ENCODE assay signal across 1 cellular context in the genomic region with DNA sequence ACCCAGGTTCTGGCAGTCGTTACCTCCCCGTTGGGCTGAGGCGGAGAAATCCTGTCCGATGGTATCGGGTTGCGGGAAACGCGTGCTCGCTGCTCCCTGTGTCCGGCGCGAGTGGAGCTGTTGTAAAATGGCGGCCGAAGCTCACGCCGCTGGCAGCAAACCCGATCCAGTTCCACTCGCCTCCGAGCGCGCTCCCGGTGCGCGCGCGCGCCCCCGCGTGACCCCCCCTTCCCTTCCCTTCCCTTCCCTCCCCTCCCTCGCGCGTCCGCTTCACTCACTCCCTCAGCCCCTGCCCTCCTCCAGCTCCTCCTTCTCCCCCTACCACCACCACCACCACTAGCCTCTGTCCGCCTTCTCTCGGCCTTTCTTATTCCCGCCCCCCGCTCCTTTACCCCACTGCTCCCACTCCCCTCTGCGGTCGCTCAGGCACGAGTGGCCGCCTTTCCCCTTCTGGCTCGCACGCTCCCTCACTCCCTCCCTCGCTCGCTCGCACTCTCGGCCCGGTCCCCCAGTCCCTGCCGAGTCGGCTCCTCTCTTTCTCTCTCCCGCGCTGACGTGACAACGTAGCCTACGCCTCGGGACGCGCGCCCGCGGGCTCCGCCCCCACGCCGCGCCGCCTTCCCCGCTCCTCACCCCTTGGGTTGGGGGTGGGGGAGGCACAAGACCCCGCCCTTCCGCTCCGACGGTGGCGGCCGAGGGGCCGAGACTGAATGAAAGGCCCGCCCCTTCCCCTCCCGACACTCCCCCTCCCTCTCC.
TF ChIP-seq lines count a peak whose summit lies in the region.

A gene (minus strand): TSS at position 113 of the 756 bp plus-strand sequence. CDS start 1,447 bp downstream, outside the sequence.

TF ChIP-seq in HepG2, 621 proteins besides CTCF, POLR2A, EP300 and RAD21 (continued from another document and continues in another):
- TF ChIP-seq, protein P1, sequence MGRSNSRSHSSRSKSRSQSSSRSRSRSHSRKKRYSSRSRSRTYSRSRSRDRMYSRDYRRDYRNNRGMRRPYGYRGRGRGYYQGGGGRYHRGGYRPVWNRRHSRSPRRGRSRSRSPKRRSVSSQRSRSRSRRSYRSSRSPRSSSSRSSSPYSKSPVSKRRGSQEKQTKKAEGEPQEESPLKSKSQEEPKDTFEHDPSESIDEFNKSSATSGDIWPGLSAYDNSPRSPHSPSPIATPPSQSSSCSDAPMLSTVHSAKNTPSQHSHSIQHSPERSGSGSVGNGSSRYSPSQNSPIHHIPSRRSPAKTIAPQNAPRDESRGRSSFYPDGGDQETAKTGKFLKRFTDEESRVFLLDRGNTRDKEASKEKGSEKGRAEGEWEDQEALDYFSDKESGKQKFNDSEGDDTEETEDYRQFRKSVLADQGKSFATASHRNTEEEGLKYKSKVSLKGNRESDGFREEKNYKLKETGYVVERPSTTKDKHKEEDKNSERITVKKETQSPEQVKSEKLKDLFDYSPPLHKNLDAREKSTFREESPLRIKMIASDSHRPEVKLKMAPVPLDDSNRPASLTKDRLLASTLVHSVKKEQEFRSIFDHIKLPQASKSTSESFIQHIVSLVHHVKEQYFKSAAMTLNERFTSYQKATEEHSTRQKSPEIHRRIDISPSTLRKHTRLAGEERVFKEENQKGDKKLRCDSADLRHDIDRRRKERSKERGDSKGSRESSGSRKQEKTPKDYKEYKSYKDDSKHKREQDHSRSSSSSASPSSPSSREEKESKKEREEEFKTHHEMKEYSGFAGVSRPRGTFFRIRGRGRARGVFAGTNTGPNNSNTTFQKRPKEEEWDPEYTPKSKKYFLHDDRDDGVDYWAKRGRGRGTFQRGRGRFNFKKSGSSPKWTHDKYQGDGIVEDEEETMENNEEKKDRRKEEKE (IDR thresholded peaks at IDR 0.05), result no peak
- TF ChIP-seq, protein P2, sequence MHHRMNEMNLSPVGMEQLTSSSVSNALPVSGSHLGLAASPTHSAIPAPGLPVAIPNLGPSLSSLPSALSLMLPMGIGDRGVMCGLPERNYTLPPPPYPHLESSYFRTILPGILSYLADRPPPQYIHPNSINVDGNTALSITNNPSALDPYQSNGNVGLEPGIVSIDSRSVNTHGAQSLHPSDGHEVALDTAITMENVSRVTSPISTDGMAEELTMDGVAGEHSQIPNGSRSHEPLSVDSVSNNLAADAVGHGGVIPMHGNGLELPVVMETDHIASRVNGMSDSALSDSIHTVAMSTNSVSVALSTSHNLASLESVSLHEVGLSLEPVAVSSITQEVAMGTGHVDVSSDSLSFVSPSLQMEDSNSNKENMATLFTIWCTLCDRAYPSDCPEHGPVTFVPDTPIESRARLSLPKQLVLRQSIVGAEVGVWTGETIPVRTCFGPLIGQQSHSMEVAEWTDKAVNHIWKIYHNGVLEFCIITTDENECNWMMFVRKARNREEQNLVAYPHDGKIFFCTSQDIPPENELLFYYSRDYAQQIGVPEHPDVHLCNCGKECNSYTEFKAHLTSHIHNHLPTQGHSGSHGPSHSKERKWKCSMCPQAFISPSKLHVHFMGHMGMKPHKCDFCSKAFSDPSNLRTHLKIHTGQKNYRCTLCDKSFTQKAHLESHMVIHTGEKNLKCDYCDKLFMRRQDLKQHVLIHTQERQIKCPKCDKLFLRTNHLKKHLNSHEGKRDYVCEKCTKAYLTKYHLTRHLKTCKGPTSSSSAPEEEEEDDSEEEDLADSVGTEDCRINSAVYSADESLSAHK (CRISPR knock-in tag; IDR thresholded peaks at IDR 0.05; ENCODE audit: borderline replicate concordance), result no peak
- TF ChIP-seq SIN3A (IDR thresholded peaks at IDR 0.05; ENCODE audit: borderline replicate concordance, low read depth, low read length) (peak; percentile 49; the same call in 1 of the 2 replicates), MYC (CRISPR knock-in tag; IDR thresholded peaks at IDR 0.05; ENCODE audit: borderline replicate concordance) (peak; percentile 65; the same call in 1 of the 2 replicates), GATAD1 (CRISPR knock-in tag; IDR thresholded peaks at IDR 0.05) (peak; percentile 64; the same call in 1 of the 2 replicates), ZNF839 (CRISPR knock-in tag; IDR thresholded peaks at IDR 0.05; ENCODE audit: borderline replicate concordance) (no peak), ZNF737 (CRISPR knock-in tag; IDR thresholded peaks at IDR 0.05; ENCODE audit: borderline replicate concordance) (0 out of 2 replicates have a peak, but pooled peaks have one; percentile 20), ZNF672 (CRISPR knock-in tag; IDR thresholded peaks at IDR 0.05) (0 out of 2 replicates have a peak, but pooled peaks have one; percentile 42), BRCA1 (CRISPR knock-in tag; IDR thresholded peaks at IDR 0.05) (no peak), HIVEP1 (CRISPR knock-in tag; IDR thresholded peaks at IDR 0.05) (0 out of 2 replicates have a peak, but pooled peaks have one; percentile 52), PLRG1 (conservative IDR thresholded peaks at IDR 0.05) (no peak), ZFP36L1 (CRISPR knock-in tag; IDR thresholded peaks at IDR 0.05) (peak; percentile 30; the same call in 1 of the 2 replicates), ZNF546 (CRISPR knock-in tag; conservative IDR thresholded peaks at IDR 0.05) (0 out of 2 replicates have a peak, but pooled peaks have one; percentile 67), SP4 (CRISPR knock-in tag; IDR thresholded peaks at IDR 0.05) (no peak; the same call in 1 of the 2 replicates), HNRNPH1 (optimal IDR thresholded peaks at IDR 0.05; ENCODE audit: low read depth, low read length) (peak; percentile 34), ZNF589 (CRISPR knock-in tag; conservative IDR thresholded peaks at IDR 0.05) (0 out of 2 replicates have a peak, but pooled peaks have one; percentile 3), NFIC (IDR thresholded peaks at IDR 0.05; ENCODE audit: low read length) (no peak), LCORL (IDR thresholded peaks at IDR 0.05) (no peak), LCORL (CRISPR knock-in tag; IDR thresholded peaks at IDR 0.05) (0 out of 2 replicates have a peak, but pooled peaks have one; percentile 20), HNF4G (IDR thresholded peaks at IDR 0.05; ENCODE audit: borderline replicate concordance, low read depth, low read length) (no peak), HNF4G (CRISPR knock-in tag; IDR thresholded peaks at IDR 0.05; ENCODE audit: borderline replicate concordance, low read depth) (no peak), ZNF713 (CRISPR knock-in tag; IDR thresholded peaks at IDR 0.05) (no peak), SOX13 (IDR thresholded peaks at IDR 0.05) (no peak), SOX13 (CRISPR knock-in tag; conservative IDR thresholded peaks at IDR 0.05 in 1 of 2, IDR thresholded peaks at IDR 0.05 in 1 of 2) (peak in 1 of 2 experiments; percentile 66; a peak in 2 of 4 replicates), ARNT2 (CRISPR knock-in tag; IDR thresholded peaks at IDR 0.05; ENCODE audit: low read depth) (peak; percentile 62; the same call in 1 of the 2 replicates), RBM22 (optimal IDR thresholded peaks at IDR 0.05; ENCODE audit: low read length) (peak; percentile 36), HOXD1 (CRISPR knock-in tag; IDR thresholded peaks at IDR 0.05) (peak; percentile 66), ZNF430 (CRISPR knock-in tag; IDR thresholded peaks at IDR 0.05) (0 out of 2 replicates have a peak, but pooled peaks have one; percentile 26), IRX3 (CRISPR knock-in tag; IDR thresholded peaks at IDR 0.05; ENCODE audit: borderline replicate concordance, low read depth) (peak; percentile 15; the same call in 1 of the 2 replicates)
- TF ChIP-seq, protein P3, sequence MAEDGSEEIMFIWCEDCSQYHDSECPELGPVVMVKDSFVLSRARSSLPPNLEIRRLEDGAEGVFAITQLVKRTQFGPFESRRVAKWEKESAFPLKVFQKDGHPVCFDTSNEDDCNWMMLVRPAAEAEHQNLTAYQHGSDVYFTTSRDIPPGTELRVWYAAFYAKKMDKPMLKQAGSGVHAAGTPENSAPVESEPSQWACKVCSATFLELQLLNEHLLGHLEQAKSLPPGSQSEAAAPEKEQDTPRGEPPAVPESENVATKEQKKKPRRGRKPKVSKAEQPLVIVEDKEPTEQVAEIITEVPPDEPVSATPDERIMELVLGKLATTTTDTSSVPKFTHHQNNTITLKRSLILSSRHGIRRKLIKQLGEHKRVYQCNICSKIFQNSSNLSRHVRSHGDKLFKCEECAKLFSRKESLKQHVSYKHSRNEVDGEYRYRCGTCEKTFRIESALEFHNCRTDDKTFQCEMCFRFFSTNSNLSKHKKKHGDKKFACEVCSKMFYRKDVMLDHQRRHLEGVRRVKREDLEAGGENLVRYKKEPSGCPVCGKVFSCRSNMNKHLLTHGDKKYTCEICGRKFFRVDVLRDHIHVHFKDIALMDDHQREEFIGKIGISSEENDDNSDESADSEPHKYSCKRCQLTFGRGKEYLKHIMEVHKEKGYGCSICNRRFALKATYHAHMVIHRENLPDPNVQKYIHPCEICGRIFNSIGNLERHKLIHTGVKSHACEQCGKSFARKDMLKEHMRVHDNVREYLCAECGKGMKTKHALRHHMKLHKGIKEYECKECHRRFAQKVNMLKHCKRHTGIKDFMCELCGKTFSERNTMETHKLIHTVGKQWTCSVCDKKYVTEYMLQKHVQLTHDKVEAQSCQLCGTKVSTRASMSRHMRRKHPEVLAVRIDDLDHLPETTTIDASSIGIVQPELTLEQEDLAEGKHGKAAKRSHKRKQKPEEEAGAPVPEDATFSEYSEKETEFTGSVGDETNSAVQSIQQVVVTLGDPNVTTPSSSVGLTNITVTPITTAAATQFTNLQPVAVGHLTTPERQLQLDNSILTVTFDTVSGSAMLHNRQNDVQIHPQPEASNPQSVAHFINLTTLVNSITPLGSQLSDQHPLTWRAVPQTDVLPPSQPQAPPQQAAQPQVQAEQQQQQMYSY (CRISPR knock-in tag; IDR thresholded peaks at IDR 0.05), result 0 out of 2 replicates have a peak, but pooled peaks have one; percentile 17
- TF ChIP-seq, protein P4, sequence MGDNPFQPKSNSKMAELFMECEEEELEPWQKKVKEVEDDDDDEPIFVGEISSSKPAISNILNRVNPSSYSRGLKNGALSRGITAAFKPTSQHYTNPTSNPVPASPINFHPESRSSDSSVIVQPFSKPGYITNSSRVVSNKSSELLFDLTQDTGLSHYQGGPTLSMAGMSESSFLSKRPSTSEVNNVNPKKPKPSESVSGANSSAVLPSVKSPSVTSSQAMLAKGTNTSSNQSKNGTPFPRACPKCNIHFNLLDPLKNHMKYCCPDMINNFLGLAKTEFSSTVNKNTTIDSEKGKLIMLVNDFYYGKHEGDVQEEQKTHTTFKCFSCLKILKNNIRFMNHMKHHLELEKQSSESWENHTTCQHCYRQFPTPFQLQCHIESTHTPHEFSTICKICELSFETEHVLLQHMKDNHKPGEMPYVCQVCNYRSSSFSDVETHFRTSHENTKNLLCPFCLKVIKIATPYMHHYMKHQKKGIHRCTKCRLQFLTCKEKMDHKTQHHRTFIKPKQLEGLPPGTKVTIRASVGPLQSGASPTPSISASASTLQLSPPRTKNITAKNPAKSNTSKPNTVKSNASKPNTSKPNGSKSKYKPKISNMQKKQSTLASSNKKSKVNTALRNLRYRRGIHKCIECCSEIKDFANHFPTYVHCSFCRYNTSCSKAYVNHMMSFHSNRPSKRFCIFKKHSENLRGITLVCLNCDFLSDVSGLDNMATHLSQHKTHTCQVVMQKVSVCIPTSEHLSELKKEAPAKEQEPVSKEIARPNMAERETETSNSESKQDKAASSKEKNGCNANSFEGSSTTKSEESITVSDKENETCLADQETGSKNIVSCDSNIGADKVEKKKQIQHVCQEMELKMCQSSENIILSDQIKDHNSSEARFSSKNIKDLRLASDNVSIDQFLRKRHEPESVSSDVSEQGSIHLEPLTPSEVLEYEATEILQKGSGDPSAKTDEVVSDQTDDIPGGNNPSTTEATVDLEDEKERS (CRISPR knock-in tag; IDR thresholded peaks at IDR 0.05), result 0 out of 2 replicates have a peak, but pooled peaks have one; percentile 10
- TF ChIP-seq, protein P5, sequence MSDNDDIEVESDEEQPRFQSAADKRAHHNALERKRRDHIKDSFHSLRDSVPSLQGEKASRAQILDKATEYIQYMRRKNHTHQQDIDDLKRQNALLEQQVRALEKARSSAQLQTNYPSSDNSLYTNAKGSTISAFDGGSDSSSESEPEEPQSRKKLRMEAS (IDR thresholded peaks at IDR 0.05), result peak; percentile 59
- TF ChIP-seq, protein P6, sequence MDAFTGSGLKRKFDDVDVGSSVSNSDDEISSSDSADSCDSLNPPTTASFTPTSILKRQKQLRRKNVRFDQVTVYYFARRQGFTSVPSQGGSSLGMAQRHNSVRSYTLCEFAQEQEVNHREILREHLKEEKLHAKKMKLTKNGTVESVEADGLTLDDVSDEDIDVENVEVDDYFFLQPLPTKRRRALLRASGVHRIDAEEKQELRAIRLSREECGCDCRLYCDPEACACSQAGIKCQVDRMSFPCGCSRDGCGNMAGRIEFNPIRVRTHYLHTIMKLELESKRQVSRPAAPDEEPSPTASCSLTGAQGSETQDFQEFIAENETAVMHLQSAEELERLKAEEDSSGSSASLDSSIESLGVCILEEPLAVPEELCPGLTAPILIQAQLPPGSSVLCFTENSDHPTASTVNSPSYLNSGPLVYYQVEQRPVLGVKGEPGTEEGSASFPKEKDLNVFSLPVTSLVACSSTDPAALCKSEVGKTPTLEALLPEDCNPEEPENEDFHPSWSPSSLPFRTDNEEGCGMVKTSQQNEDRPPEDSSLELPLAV (CRISPR knock-in tag; conservative IDR thresholded peaks at IDR 0.05; ENCODE audit: low read depth), result 0 out of 2 replicates have a peak, but pooled peaks have one; percentile 36
